In genomic region chr5:83720805-83721431, GRCh38 we compare ENCODE assay signal across 9 cellular contexts. TPM values are rescaled to one million over a fixed set of nuclear protein-coding genes. Genes with fewer than 3 reads are reported as not detected.
DNase-seq lines count a peak whose midpoint lies in the region; ATAC-seq and TF ChIP-seq lines count a peak whose summit lies in the region.
"Had no signal": no experiment of that assay in that cellular context is flagged by ENCODE, and none has a peak within 500 bp of the region (broad histone marks: within the 10 kb centered on the region; RNA-seq: fewer than 3 reads in every experiment).

HAPLN1 (minus strand) TSS chr5:83720855; CDS start chr5:83673523, 47,332 bp downstream.

- POLR2A ChIA-PET in CD4-positive, alpha-beta memory T cell (lab: Charles Lee; ENCODE audit: partially characterized antibody), result no interaction called here
- POLR2A ChIA-PET in Panc1 (lab: Charles Lee), result no interaction called here

- no peaks in the 10 kb centered on the region for H3K9me3 ChIP-seq in CD4-positive, alpha-beta memory T cell (ENCODE audit: control insufficient read depth in 1 of 2, low read length in 2 of 2)
- H3K9me3 ChIP-seq in Panc1 (ENCODE audit: control insufficient read depth, insufficient read depth, low read depth, low read length), result no peaks in the 10 kb centered on the region

- CTCF ChIA-PET in CD4-positive, alpha-beta memory T cell (lab: Charles Lee; ENCODE audit: partially characterized antibody), result interaction anchor here (2.3 kb wide), 1 partner anchor 9 kb away, joined by 7 read pairs; no protein-coding TSS in a partner anchor
- CTCF ChIA-PET in Panc1 (lab: Charles Lee), result interaction anchor here (0.6 kb wide), 1 partner anchor 104 kb away, joined by 3 read pairs; no protein-coding TSS in a partner anchor

- in situ Hi-C loops in Panc1 (cut with HindIII; ENCODE audit: low pct_unique_long_range_greater_than_20kb, low sequenced_read_pairs), result no loop called here

- H3K4me1 ChIP-seq in CD4-positive, alpha-beta memory T cell (ENCODE audit: insufficient read depth, low read length), result no peaks in the 10 kb centered on the region
- peaks cover 6% of the 10 kb centered on the region; the same call in 1 of the 2 replicates for H3K4me1 ChIP-seq in Panc1 (ENCODE audit: control insufficient read depth, insufficient read depth, low read length)

- H3K36me3 Mint-ChIP-seq in CD4-positive, alpha-beta memory T cell, result no peaks in the 10 kb centered on the region
- H3K36me3 Mint-ChIP-seq in osteocyte (ENCODE audit: unreplicated experiment), result no peaks in the 10 kb centered on the region

- peaks cover 13% of the 10 kb centered on the region for H3K27me3 ChIP-seq in CD4-positive, alpha-beta memory T cell (ENCODE audit: insufficient read depth, low read length)
- H3K27me3 ChIP-seq in Panc1 (ENCODE audit: control insufficient read depth, insufficient read depth, low read length), result peaks cover 12% of the 10 kb centered on the region

- no peak within 1 kb of the TSS for H3K4me3 ChIP-seq in CD4-positive, alpha-beta memory T cell (ENCODE audit: low read length in 2 of 2)
- peak within 1 kb of the TSS; percentile 44 to 53 for H3K4me3 ChIP-seq in Panc1 (ENCODE audit: low read depth in 2 of 2, low read length in 2 of 2)
- H3K4me3 ChIP-seq in fibroblast of mammary gland (ENCODE audit: control insufficient read depth, low read depth, low read length), result peak within 1 kb of the TSS; percentile 47

- TF ChIP-seq CTCF in Panc1 (IDR thresholded peaks at IDR 0.05), result no peak
- no peak for TF ChIP-seq CTCF in fibroblast of mammary gland (conservative IDR thresholded peaks at IDR 0.05; ENCODE audit: control insufficient read depth, insufficient read depth, low read depth, low read length)
- TF ChIP-seq CTCF in osteocyte (IDR thresholded peaks at IDR 0.05), result no peak

- H3K4me1 Mint-ChIP-seq in CD4-positive, alpha-beta memory T cell, result peaks cover 4 to 10% (median 7%) of the 10 kb centered on the region in 4 donors
- peaks cover 77% of the 10 kb centered on the region for H3K4me1 Mint-ChIP-seq in osteocyte (ENCODE audit: unreplicated experiment)

- intact Hi-C loops in CD4-positive, alpha-beta memory T cell (cut with micrococcal nuclease), result no loop called here
- intact Hi-C loops in Panc1 (cut with micrococcal nuclease; ENCODE audit: unreplicated experiment), result loop anchor here (5.0 kb wide), 1 partner anchor 656 kb away; no protein-coding TSS in a partner anchor

- BruUV-seq in Panc1 (replicated peaks; lab: Mats Ljungman, UMichigan), result no TSS peak

- ATAC-seq in Panc1, result no peak
- no peak for ATAC-seq in HG03196 (IDR thresholded peaks at IDR 0.05; ENCODE audit: unreplicated experiment)

- no peak within 1 kb of the TSS for H3K27ac Mint-ChIP-seq in CD4-positive, alpha-beta memory T cell
- H3K27ac Mint-ChIP-seq in osteocyte (ENCODE audit: unreplicated experiment), result peak within 1 kb of the TSS; percentile 95

- DNase-seq in CD4-positive, alpha-beta memory T cell, result no peak
- DNase-seq in Panc1 (ENCODE audit: low read depth, low spot score), result no peak
- no peak for DNase-seq in fibroblast of mammary gland (ENCODE audit: low read depth)
- DNase-seq in osteocyte (ENCODE audit: extremely low spot score, unreplicated experiment), result no peak
- no peak for DNase-seq in cerebellar cortex (ENCODE audit: low spot score)
- DNase-seq in hippocampal formation (lab: John Stamatoyannopoulos, UW), result no peak
- no peak for DNase-seq in NCI-H524 treated with DMSO at 0.1 percent for 48 hours (lab: John Stamatoyannopoulos, UW)

- peaks cover 25 to 35% of the 10 kb centered on the region in 2 donors for H3K27me3 Mint-ChIP-seq in CD4-positive, alpha-beta memory T cell
- H3K27me3 Mint-ChIP-seq in osteocyte (ENCODE audit: unreplicated experiment), result no peaks in the 10 kb centered on the region

- no peak within 1 kb of the TSS for H3K27ac ChIP-seq in CD4-positive, alpha-beta memory T cell (ENCODE audit: low read depth, low read length)
- H3K27ac ChIP-seq in Panc1 (ENCODE audit: low read length), result no peak within 1 kb of the TSS
- H3K27ac ChIP-seq: HL-60 had no signal

- no peaks in the 10 kb centered on the region for H3K36me3 ChIP-seq in CD4-positive, alpha-beta memory T cell (ENCODE audit: insufficient read depth, low read length)
- no peaks in the 10 kb centered on the region for H3K36me3 ChIP-seq in Panc1 (ENCODE audit: control insufficient read depth, insufficient read depth, low read length)

- peak within 1 kb of the TSS in 7 of 8 donors; percentile 60 to 89 (median 77) for H3K4me3 Mint-ChIP-seq in CD4-positive, alpha-beta memory T cell
- peak within 1 kb of the TSS; percentile 89 for H3K4me3 Mint-ChIP-seq in osteocyte (ENCODE audit: unreplicated experiment)

- H3K9me3 Mint-ChIP-seq in CD4-positive, alpha-beta memory T cell, result peaks cover 0 to 1% (median 0%) of the 10 kb centered on the region in 8 donors
- H3K9me3 Mint-ChIP-seq in osteocyte (ENCODE audit: unreplicated experiment), result no peaks in the 10 kb centered on the region

RNA-seq across cellular contexts. Expression of gene HAPLN1, which starts in this region (rescaled TPM):
- total RNA-seq in CD4-positive, alpha-beta memory T cell, result not detected
- not detected for polyA plus RNA-seq in CD4-positive, alpha-beta memory T cell
- total RNA-seq in Panc1 (2021; ENCODE audit: unreplicated experiment) (0.13 TPM), osteocyte (114 and 124 TPM in 2 replicates)
- polyA plus RNA-seq in Panc1 (2012; ENCODE audit: insufficient read length), result 0.36 TPM

Comparison
In these comparisons a context has a peak if more than half of its experiments do, and no peak if none do; other contexts are left out.
1. RNA of gene HAPLN1 (total RNA-seq): 114 to 124 TPM in osteocyte; 0.13 TPM in Panc1 (single experiment) and not detected in CD4-positive, alpha-beta memory T cell; every median in the first group is over 100 times any median in the second.
2. H3K4me3 ChIP-seq: peak in Panc1 (2 of 2) and fibroblast of mammary gland (single experiment); none in CD4-positive, alpha-beta memory T cell (0 of 2).